Comparison of ENCODE assay signal across 8 cellular contexts in the genomic region with DNA sequence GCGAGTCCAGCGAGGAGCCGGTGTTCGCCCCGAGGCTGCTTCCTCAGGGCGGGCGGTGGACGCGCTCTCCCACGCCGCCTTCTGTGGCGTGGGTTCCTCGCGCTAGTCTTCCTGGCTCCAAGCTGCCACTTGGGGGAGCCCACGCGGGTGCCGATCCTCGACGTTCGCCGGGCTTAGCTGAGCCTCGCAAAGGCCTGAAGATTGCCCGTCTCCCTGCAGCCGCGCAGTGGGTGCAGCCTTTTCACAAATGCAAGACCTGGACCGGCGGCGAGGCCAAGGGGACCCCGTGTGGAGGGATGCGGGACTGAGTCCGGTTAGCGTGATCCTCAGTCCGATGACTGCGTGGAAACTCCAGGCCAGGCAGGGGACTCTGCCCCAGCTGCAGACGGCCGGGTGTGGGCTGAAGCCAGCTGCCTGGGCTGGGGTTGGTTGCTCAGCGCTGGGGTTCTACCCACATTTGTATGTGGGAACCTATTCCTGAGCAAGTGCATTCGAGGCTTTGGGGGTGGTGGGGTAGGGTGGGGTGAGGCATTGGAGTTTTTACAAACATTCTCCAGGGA. TPM values are rescaled to one million over a fixed set of nuclear protein-coding genes. Genes with fewer than 3 reads are reported as not detected.
DNase-seq lines count a peak whose midpoint lies in the region; ATAC-seq and TF ChIP-seq lines count a peak whose summit lies in the region.

No MANE protein-coding gene starts in this region.

- DNase-seq in HPDE6-E6E7 (ENCODE audit: extremely low spot score) (peak; percentile 52), WERI-Rb-1 (peak; percentile 79), fibroblast of the aortic adventitia (ENCODE audit: low read depth) (no peak), putamen (ENCODE audit: low spot score) (peak; percentile 86)

- H3K36me3 ChIP-seq in BLaER1 = no peaks in the 10 kb centered on the region
- H3K36me3 ChIP-seq in WERI-Rb-1 = no peaks in the 10 kb centered on the region

- no peaks in the 10 kb centered on the region for H3K27me3 ChIP-seq in BLaER1
- H3K27me3 ChIP-seq in WERI-Rb-1 (ENCODE audit: insufficient read depth, low read depth, severe bottlenecking) = no peaks in the 10 kb centered on the region

- H3K9me3 ChIP-seq in BLaER1 (no peaks in the 10 kb centered on the region), WERI-Rb-1 (ENCODE audit: severe bottlenecking) (no peaks in the 10 kb centered on the region)

- peaks cover 64% of the 10 kb centered on the region for H3K4me1 ChIP-seq in BLaER1

- H3K9ac ChIP-seq in BLaER1 = peak overlapping the region; percentile 66

- ATAC-seq in GM18499 (IDR thresholded peaks at IDR 0.05; ENCODE audit: insufficient read depth, unreplicated experiment) (peak; percentile 6), GM18858 (IDR thresholded peaks at IDR 0.05; ENCODE audit: unreplicated experiment) (no peak), GM21423 (IDR thresholded peaks at IDR 0.05; ENCODE audit: unreplicated experiment) (no peak)

- peak overlapping the region; percentile 62 for H3K27ac ChIP-seq in BLaER1
- H3K27ac ChIP-seq in WERI-Rb-1 = peak overlapping the region; percentile 54

- H3K4me3 ChIP-seq in BLaER1 (peak overlapping the region; percentile 78), WERI-Rb-1 (ENCODE audit: low read depth, low read length) (peak overlapping the region; percentile 70), fibroblast of the aortic adventitia (ENCODE audit: low read depth, low read length) (peak overlapping the region; percentile 53)

- H3K4me2 ChIP-seq in BLaER1 = peak overlapping the region; percentile 90

- TF ChIP-seq CTCF in WERI-Rb-1 (IDR thresholded peaks at IDR 0.05; ENCODE audit: low read depth, low read length) (peak; percentile 52), fibroblast of the aortic adventitia (IDR thresholded peaks at IDR 0.05; ENCODE audit: insufficient read depth, low read length) (peak; percentile 49)

- no peaks in the 10 kb centered on the region for H4K20me1 ChIP-seq in BLaER1

RNA-seq across cellular contexts. Expression of a gene that starts 16.6 kb away (rescaled TPM):
- total RNA-seq in fibroblast of the aortic adventitia (ENCODE audit: low replicate concordance) = 15.0 and 33.2 TPM in 2 replicates

RNA-seq across cellular contexts. Expression of a gene that starts 45.6 kb away (rescaled TPM):
- not detected in 2 replicates for total RNA-seq in fibroblast of the aortic adventitia (ENCODE audit: low replicate concordance)

RNA-seq across cellular contexts. Expression of a gene that starts 48.2 kb away (rescaled TPM):
- not detected in 2 replicates for total RNA-seq in fibroblast of the aortic adventitia (ENCODE audit: low replicate concordance)
